Comparison of ENCODE assay signal across 19 cellular contexts in genomic region chr13:78045916-78046315, GRCh38.
DNase-seq lines count a peak whose midpoint lies in the region; ATAC-seq and TF ChIP-seq lines count a peak whose summit lies in the region.
"Had no signal": no experiment of that assay in that cellular context is flagged by ENCODE, and none has a peak within 500 bp of the region (broad histone marks: within the 10 kb centered on the region; RNA-seq: fewer than 3 reads in every experiment).

No MANE protein-coding gene starts in this region.

- no peak for TF ChIP-seq CTCF in ascending aorta (IDR thresholded peaks at IDR 0.05)
- no peak for TF ChIP-seq CTCF in Peyer's patch (IDR thresholded peaks at IDR 0.05)

- H3K27me3 ChIP-seq in ascending aorta, result no peaks in the 10 kb centered on the region
- no peaks in the 10 kb centered on the region for H3K27me3 ChIP-seq in Peyer's patch
- H3K27me3 ChIP-seq: transverse colon had no signal

- DNase-seq in NOMO-1 treated with DMSO at 0.1 percent for 48 hours (lab: John Stamatoyannopoulos, UW; ENCODE audit: unreplicated experiment) (peak; percentile 31), NOMO-1 treated with dmso at 0.1 percent for 144 hours (lab: John Stamatoyannopoulos, UW; ENCODE audit: unreplicated experiment) (no peak), pulmonary artery endothelial cell (ENCODE audit: low read depth, low spot score) (peak; percentile 32), ascending aorta (ENCODE audit: low spot score in 2 of 2) (no peak), kidney glomerular epithelial cell (lab: John Stamatoyannopoulos, UW) (no peak), Peyer's patch (no peak)
- DNase-seq: 8988T; activated CD8-positive, alpha-beta memory T cell treated with anti-CD3 and anti-CD28 coated beads, Interleukin-2, amount 10 ng/mL, durations not matched to agents 7 days and 5 days; activated naive CD8-positive, alpha-beta T cell treated with anti-CD3 and anti-CD28 coated beads, Interleukin-2, amount 50 U/mL, for 24 hours; COR-L47; kidney; RPMI8226; T-helper 9 cell; transverse colon had no signal

- no peak for TF ChIP-seq POLR2A in Peyer's patch (IDR thresholded peaks at IDR 0.05)

- H3K36me3 ChIP-seq in ascending aorta (no peaks in the 10 kb centered on the region), Peyer's patch (no peaks in the 10 kb centered on the region)
- H3K36me3 ChIP-seq: transverse colon had no signal

- no peaks in the 10 kb centered on the region for H3K9me3 ChIP-seq in ascending aorta
- H3K9me3 ChIP-seq in Peyer's patch, result no peaks in the 10 kb centered on the region
- H3K9me3 ChIP-seq: transverse colon had no signal

- H3K4me3 ChIP-seq in ascending aorta, result no peak overlapping the region
- H3K4me3 ChIP-seq in Peyer's patch, result no peak overlapping the region
- H3K4me3 ChIP-seq: coronary artery, smooth muscle cell, transverse colon had no signal

- H3K4me1 ChIP-seq in ascending aorta (no peaks in the 10 kb centered on the region), Peyer's patch (no peaks in the 10 kb centered on the region)
- H3K4me1 ChIP-seq: transverse colon had no signal

- intact Hi-C loops in ascending aorta (cut with DNase I), result no loop called here

- ATAC-seq in HG02571 (IDR thresholded peaks at IDR 0.05; ENCODE audit: unreplicated experiment) (peak; percentile 28), HG03196 (IDR thresholded peaks at IDR 0.05; ENCODE audit: unreplicated experiment) (peak; percentile 24)
- ATAC-seq: activated CD8-positive, alpha-beta memory T cell treated with anti-CD3 and anti-CD28 coated beads, Interleukin-2, amount 10 ng/mL, durations not matched to agents 7 days and 5 days; activated naive CD8-positive, alpha-beta T cell treated with anti-CD3 and anti-CD28 coated beads, Interleukin-2, amount 50 U/mL, for 24 hours; natural killer cell treated with Interleukin-12 subunit alpha and Interleukin-12 subunit beta and Interleukin-15 and Interleukin-18, amount 100 ng/mL, for 72 hours had no signal

- H3K27ac ChIP-seq in ascending aorta (no peak overlapping the region), Peyer's patch (no peak overlapping the region)
- H3K27ac ChIP-seq: coronary artery, transverse colon had no signal

Comparison
In these comparisons a context has a peak if more than half of its experiments do, and no peak if none do; other contexts are left out.
1. DNase-seq: peak in NOMO-1 treated with DMSO at 0.1 percent for 48 hours (single experiment) and pulmonary artery endothelial cell (single experiment); none in NOMO-1 treated with dmso at 0.1 percent for 144 hours (single experiment), ascending aorta (0 of 2), kidney glomerular epithelial cell (single experiment) and Peyer's patch (0 of 3).